In genomic region chr3:49533786-49534519, GRCh38 we compare ENCODE assay signal across 23 cellular contexts. TPM values are rescaled to one million over a fixed set of nuclear protein-coding genes. Genes with fewer than 3 reads are reported as not detected.
DNase-seq lines count a peak whose midpoint lies in the region; ATAC-seq and TF ChIP-seq lines count a peak whose summit lies in the region.
"Had no signal": no experiment of that assay in that cellular context is flagged by ENCODE, and none has a peak within 500 bp of the region (broad histone marks: within the 10 kb centered on the region; RNA-seq: fewer than 3 reads in every experiment).

No MANE protein-coding gene starts in this region.

- H3K36me3 ChIP-seq in gastroesophageal sphincter, result peaks cover 0 to 35% of the 10 kb centered on the region in 2 donors
- peaks cover 0 to 23% (median 8%) of the 10 kb centered on the region in 4 donors for H3K36me3 ChIP-seq in transverse colon

- no peak for TF ChIP-seq POLR2A in gastroesophageal sphincter (IDR thresholded peaks at IDR 0.05)
- no peak for TF ChIP-seq POLR2A in transverse colon (IDR thresholded peaks at IDR 0.05)

- in situ Hi-C loops in transverse colon (cut with MboI; ENCODE audit: low pct_ligation_motif_present in 1 of 4, low pct_unique_long_range_greater_than_20kb in 1 of 4, low sequenced_read_pairs in 3 of 4), result loop anchor here in 1 of 4 donors (10.0 kb wide), 1 partner anchor 141 kb away; the partner anchor contains the start of gene APEH

- peaks cover 0 to 37% (median 9%) of the 10 kb centered on the region in 3 donors for H3K4me1 ChIP-seq in gastroesophageal sphincter
- peaks cover 0 to 5% (median 0%) of the 10 kb centered on the region in 4 donors for H3K4me1 ChIP-seq in transverse colon

- no peaks in the 10 kb centered on the region for H3K9me3 ChIP-seq in gastroesophageal sphincter
- no peaks in the 10 kb centered on the region for H3K9me3 ChIP-seq in transverse colon
- H3K9me3 ChIP-seq: heart left ventricle, mucosa of descending colon had no signal

- H3K4me3 ChIP-seq in gastroesophageal sphincter, result no peak overlapping the region
- no peak overlapping the region for H3K4me3 ChIP-seq in transverse colon
- H3K4me3 ChIP-seq: heart left ventricle, mucosa of descending colon had no signal

- H3K27ac ChIP-seq in angular gyrus (ENCODE audit: low read depth, low read length) (peak overlapping the region; percentile 85), gastroesophageal sphincter (peak overlapping the region in 2 of 4 donors; percentile 48 to 71), transverse colon (peak overlapping the region; percentile 20 to 56 (median 34))

- TF ChIP-seq EP300 in gastroesophageal sphincter (IDR thresholded peaks at IDR 0.05) (no peak), transverse colon (IDR thresholded peaks at IDR 0.05; ENCODE audit: low read depth) (no peak)

- TF ChIP-seq CTCF in gastroesophageal sphincter (IDR thresholded peaks at IDR 0.05), result no peak
- TF ChIP-seq CTCF in transverse colon (IDR thresholded peaks at IDR 0.05), result no peak

- H3K27me3 ChIP-seq in gastroesophageal sphincter (no peaks in the 10 kb centered on the region), transverse colon (no peaks in the 10 kb centered on the region)
- H3K27me3 ChIP-seq: heart left ventricle had no signal

- intact Hi-C loops in sciatic nerve (cut with DNase I), result loop anchor here (10.0 kb wide), 1 partner anchor 59 kb away; the partner anchor contains the start of gene DAG1
- intact Hi-C loops in transverse colon (cut with DNase I; ENCODE audit: low total_unique reads), result no loop called here

- WGBS in gastroesophageal sphincter (ENCODE audit: low coverage in 1 of 2), 2 donors, result 52 to 60% methylated on average over 3 to 4 of the region's 9 CpGs
- WGBS in transverse colon (ENCODE audit: low coverage in 1 of 2), 2 donors, result 60 to 84% methylated on average over 1 to 9 of the region's 9 CpGs

- DNase-seq in sciatic nerve (ENCODE audit: low spot score) (no peak), transverse colon (no peak), HPDE6-E6E7 (ENCODE audit: extremely low spot score) (no peak)
- DNase-seq: activated B cell treated with CpG ODN at 0.5 μM for 24 hours; activated CD4-positive, alpha-beta memory T cell treated with anti-CD3 and anti-CD28 coated beads for 36 hours; activated gamma-delta T cell; activated naive CD8-positive, alpha-beta T cell treated with anti-CD3 and anti-CD28 coated beads, Interleukin-2, amount 50 U/mL, for 24 hours; CD8-positive, alpha-beta T cell; DMS153; GF-D8; heart left ventricle; left ventricle myocardium superior; mucosa of descending colon; NCI-H1694 treated with DMSO at 0.1 percent for 48 hours; NCI-H748 treated with DMSO at 0.1 percent for 48 hours; stimulated activated CD4-positive, alpha-beta T cell treated with anti-CD3 and anti-CD28 coated beads, Interleukin-15, amount 100 ng/mL, for 24 hours; stimulated activated CD8-positive, alpha-beta memory T cell treated with anti-CD3 and anti-CD28 coated beads, Interleukin-4, amount 100 ng/mL, for 48 hours; substantia nigra had no signal

- ATAC-seq in gastroesophageal sphincter (peak; percentile 48), sciatic nerve (peak; percentile 58), GM21825 (IDR thresholded peaks at IDR 0.05; ENCODE audit: unreplicated experiment) (no peak), esophagus mucosa (no peak)
- ATAC-seq: activated naive CD8-positive, alpha-beta T cell treated with anti-CD3 and anti-CD28 coated beads, Interleukin-2, amount 50 U/mL, for 24 hours; CD8-positive, alpha-beta T cell; left ventricle myocardium superior; mucosa of descending colon had no signal

RNA-seq across cellular contexts. Expression of gene BSN, which starts 20.3 kb away (rescaled TPM):
- total RNA-seq in gastroesophageal sphincter (under 1 TPM; 0.37 to 0.81 (median 0.73) TPM), sciatic nerve (0.62 TPM), transverse colon (under 1 TPM in 3 of 4 donors, not detected in 1; under 0.01 to 0.32 (median 0.27) TPM), esophagus mucosa (0.08 TPM)
- total RNA-seq: bronchial epithelial cell had no signal

Comparison
In these comparisons a context has a peak if more than half of its experiments do, and no peak if none do; other contexts are left out.
1. ATAC-seq: peak in gastroesophageal sphincter (single experiment) and sciatic nerve (single experiment); none in GM21825 (single experiment) and esophagus mucosa (single experiment).